In genomic region chr1:226441629-226442028, GRCh38 we compare ENCODE assay signal across 27 cellular contexts.
"Had no signal": no experiment of that assay in that cellular context is flagged by ENCODE, and none has a peak within 500 bp of the region (broad histone marks: within the 10 kb centered on the region; RNA-seq: fewer than 3 reads in every experiment).

No MANE protein-coding gene starts in this region.

- H3K4me1 ChIP-seq: gastrocnemius medialis, heart left ventricle had no signal

- H3K9me3 Mint-ChIP-seq: activated CD8-positive, alpha-beta T cell treated with anti-CD3 and anti-CD28 coated beads for 36 hours; activated T-cell treated with anti-CD3 and anti-CD28 coated beads, Interleukin-2, amount 50 U/mL, for 4 hours; activated T-helper 17 cell treated with anti-CD3 and anti-CD28 coated beads, Interleukin-2, amount 50 U/mL, for 72 hours; central memory CD8-positive, alpha-beta T cell; dendritic cell treated with granulocyte-macrophage colony-stimulating factor and Interleukin-4, amounts not matched to agents 40 ng/mL and 50 ng/mL, for 4 days had no signal

- H3K4me3 Mint-ChIP-seq: activated CD8-positive, alpha-beta T cell treated with anti-CD3 and anti-CD28 coated beads for 36 hours; activated naive CD8-positive, alpha-beta T cell; activated T-cell treated with anti-CD3 and anti-CD28 coated beads, Interleukin-2, amount 50 U/mL, for 4 hours; activated T-helper 17 cell treated with anti-CD3 and anti-CD28 coated beads, Interleukin-2, amount 50 U/mL, for 72 hours; central memory CD8-positive, alpha-beta T cell; dendritic cell treated with granulocyte-macrophage colony-stimulating factor and Interleukin-4, amounts not matched to agents 40 ng/mL and 50 ng/mL, for 4 days had no signal

- H3K36me3 ChIP-seq: brain microvascular endothelial cell, esophagus muscularis mucosa, gastrocnemius medialis, heart left ventricle had no signal

- H3K9me3 ChIP-seq: esophagus muscularis mucosa, gastrocnemius medialis, heart left ventricle had no signal

- DNase-seq: activated CD4-positive, alpha-beta T cell treated with anti-CD3 and anti-CD28 coated beads for 48 hours; activated CD4-positive, alpha-beta T cell treated with anti-CD3 and anti-CD28 coated beads, Interleukin-2, amount 50 U/mL, for 1 hour; activated CD4-positive, alpha-beta T cell treated with anti-CD3 and anti-CD28 coated beads, Interleukin-2, amount 50 U/mL, for 48 hours; activated CD8-positive, alpha-beta memory T cell treated with anti-CD3 and anti-CD28 coated beads for 24 hours; activated CD8-positive, alpha-beta T cell treated with anti-CD3 and anti-CD28 coated beads for 36 hours; activated effector memory CD4-positive, alpha-beta T cell treated with Interleukin-2 at 50 U/mL for 16 hours; activated gamma-delta T cell treated with Interleukin-2 at 50 U/mL for 16 hours; activated naive CD4-positive, alpha-beta T cell treated with anti-CD3 and anti-CD28 coated beads, Interleukin-2, amount 50 U/mL, for 16 hours; activated naive CD4-positive, alpha-beta T cell treated with Interleukin-2 at 50 U/mL for 16 hours; activated T-cell treated with anti-CD3 and anti-CD28 coated beads, Interleukin-2, amount 50 U/mL, for 4 hours; amniotic stem cell; anterior cingulate cortex; brain microvascular endothelial cell; dorsolateral prefrontal cortex; effector memory CD4-positive, alpha-beta T cell; erythroblast; foreskin keratinocyte; gastrocnemius medialis; glutamatergic neuron; heart left ventricle; T-helper 2 cell had no signal

- H3K27me3 Mint-ChIP-seq: activated CD8-positive, alpha-beta T cell treated with anti-CD3 and anti-CD28 coated beads for 36 hours; activated naive CD8-positive, alpha-beta T cell; activated T-helper 17 cell treated with anti-CD3 and anti-CD28 coated beads, Interleukin-2, amount 50 U/mL, for 72 hours; central memory CD8-positive, alpha-beta T cell had no signal

- H3K27me3 ChIP-seq: brain microvascular endothelial cell, dorsolateral prefrontal cortex, gastrocnemius medialis had no signal

- H3K27ac Mint-ChIP-seq: activated CD8-positive, alpha-beta T cell treated with anti-CD3 and anti-CD28 coated beads for 36 hours; activated naive CD8-positive, alpha-beta T cell; activated T-helper 17 cell treated with anti-CD3 and anti-CD28 coated beads, Interleukin-2, amount 50 U/mL, for 72 hours; dendritic cell treated with granulocyte-macrophage colony-stimulating factor and Interleukin-4, amounts not matched to agents 40 ng/mL and 50 ng/mL, for 4 days had no signal

- H3K4me3 ChIP-seq: coronary artery, dorsolateral prefrontal cortex, esophagus muscularis mucosa, gastrocnemius medialis, heart left ventricle had no signal

- ATAC-seq: activated CD8-positive, alpha-beta T cell treated with anti-CD3 and anti-CD28 coated beads for 36 hours; activated T-cell treated with anti-CD3 and anti-CD28 coated beads, Interleukin-2, amount 50 U/mL, for 4 hours; activated T-helper 17 cell treated with anti-CD3 and anti-CD28 coated beads, Interleukin-2, amount 50 U/mL, for 72 hours; foreskin keratinocyte; gastrocnemius medialis; heart left ventricle had no signal

- H3K27ac ChIP-seq: brain microvascular endothelial cell, coronary artery, dorsolateral prefrontal cortex, esophagus muscularis mucosa, foreskin keratinocyte, gastrocnemius medialis, heart left ventricle had no signal
